ENCODE assay signal across 10 cellular contexts in the genomic region with DNA sequence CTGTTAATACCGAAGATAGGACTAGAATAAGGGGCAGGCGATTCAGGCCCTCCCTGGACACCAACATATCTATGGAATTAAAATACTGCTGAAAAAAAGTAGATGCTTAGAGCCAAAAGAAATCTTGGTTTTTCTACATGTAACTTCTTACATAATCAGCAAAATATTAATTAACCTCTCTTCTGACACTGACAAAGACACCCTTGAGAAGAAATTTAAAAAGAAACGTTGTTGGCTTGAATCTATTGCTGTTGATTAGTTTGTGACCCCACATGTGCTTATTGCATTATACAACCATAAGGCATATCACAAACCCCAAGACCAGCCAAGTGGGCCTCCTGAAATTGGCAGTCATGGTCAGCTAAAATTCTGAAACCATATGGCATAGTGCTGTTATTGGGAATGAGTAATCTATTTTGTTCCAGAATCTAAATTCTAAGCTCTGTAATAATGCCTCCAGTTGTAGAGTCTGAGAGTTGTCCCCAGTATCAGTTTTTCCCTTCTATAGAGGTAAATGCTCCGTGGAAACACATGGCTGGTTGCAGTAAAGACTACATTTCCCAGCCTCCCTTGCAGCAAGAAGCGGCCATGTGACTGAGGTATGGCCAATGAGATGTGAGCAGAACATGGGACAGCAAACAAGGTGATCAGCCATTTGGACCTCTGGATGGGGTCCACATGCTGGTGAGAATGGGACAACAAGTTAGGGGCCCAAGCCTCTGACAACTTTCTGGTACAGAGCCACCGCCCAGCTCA. TPM values are rescaled to one million over a fixed set of nuclear protein-coding genes. Genes with fewer than 3 reads are reported as not detected.
DNase-seq lines count a peak whose midpoint lies in the region; ATAC-seq and TF ChIP-seq lines count a peak whose summit lies in the region.
"Had no signal": no experiment of that assay in that cellular context is flagged by ENCODE, and none has a peak within 500 bp of the region (broad histone marks: within the 10 kb centered on the region; RNA-seq: fewer than 3 reads in every experiment).

No MANE protein-coding gene starts in this region.

- no peak overlapping the region for H3K4me3 ChIP-seq in lower lobe of right lung
- H3K4me3 ChIP-seq: BLaER1, SK-N-MC had no signal

- H3K27me3 ChIP-seq in lower lobe of right lung (ENCODE audit: low read depth), result no peaks in the 10 kb centered on the region
- H3K27me3 ChIP-seq: BLaER1 had no signal

- peaks cover 33% of the 10 kb centered on the region for H3K4me1 ChIP-seq in lower lobe of right lung

- no peak for TF ChIP-seq CTCF in lower lobe of right lung (IDR thresholded peaks at IDR 0.05)

- no peaks in the 10 kb centered on the region for H3K9me3 ChIP-seq in lower lobe of right lung
- H3K9me3 ChIP-seq: BLaER1 had no signal

- no peaks in the 10 kb centered on the region for H3K36me3 Mint-ChIP-seq in activated naive CD8-positive, alpha-beta T cell treated with anti-CD3 and anti-CD28 coated beads, Interleukin-2, amount 50 U/mL, for 24 hours (ENCODE audit: low read depth)

- H3K4me3 Mint-ChIP-seq in activated naive CD8-positive, alpha-beta T cell treated with anti-CD3 and anti-CD28 coated beads, Interleukin-2, amount 50 U/mL, for 24 hours, result no peak overlapping the region

- H3K27me3 Mint-ChIP-seq in activated naive CD8-positive, alpha-beta T cell treated with anti-CD3 and anti-CD28 coated beads, Interleukin-2, amount 50 U/mL, for 24 hours, result no peaks in the 10 kb centered on the region

- no peaks in the 10 kb centered on the region for H3K9me3 Mint-ChIP-seq in activated naive CD8-positive, alpha-beta T cell treated with anti-CD3 and anti-CD28 coated beads, Interleukin-2, amount 50 U/mL, for 24 hours

- H3K36me3 ChIP-seq in lower lobe of right lung, result no peaks in the 10 kb centered on the region
- H3K36me3 ChIP-seq: BLaER1 had no signal

- peak; percentile 64 for ATAC-seq in activated naive CD8-positive, alpha-beta T cell treated with anti-CD3 and anti-CD28 coated beads, Interleukin-2, amount 50 U/mL, for 24 hours
- peak in 1 of 2 donors; percentile 37 for ATAC-seq in lower lobe of right lung

- no peak overlapping the region for H3K27ac Mint-ChIP-seq in activated naive CD8-positive, alpha-beta T cell treated with anti-CD3 and anti-CD28 coated beads, Interleukin-2, amount 50 U/mL, for 24 hours

- peaks cover 14% of the 10 kb centered on the region for H3K4me1 Mint-ChIP-seq in activated naive CD8-positive, alpha-beta T cell treated with anti-CD3 and anti-CD28 coated beads, Interleukin-2, amount 50 U/mL, for 24 hours

- intact Hi-C loops in lower lobe of right lung (cut with DNase I), result no loop called here

- H3K27ac ChIP-seq in lower lobe of right lung, result no peak overlapping the region
- H3K27ac ChIP-seq: BLaER1, SK-N-MC had no signal

- peak; percentile 73 for DNase-seq in SIG-M5 treated with dmso at 0.1 percent for 504 hours (lab: John Stamatoyannopoulos, UW; ENCODE audit: unreplicated experiment)
- DNase-seq in SIG-M5 (lab: John Stamatoyannopoulos, UW), result no peak
- DNase-seq in NCI-H460 (ENCODE audit: extremely low read depth, low read depth), result peak; percentile 65
- DNase-seq in activated naive CD8-positive, alpha-beta T cell treated with anti-CD3 and anti-CD28 coated beads, Interleukin-2, amount 50 U/mL, for 24 hours, result no peak
- DNase-seq in lower lobe of right lung, result peak; percentile 52
- no peak for DNase-seq in cerebellar nuclear complex (lab: John Stamatoyannopoulos, UW)
- DNase-seq in NCI-H510A treated with DMSO at 0.1 percent for 48 hours (lab: John Stamatoyannopoulos, UW), result no peak
- DNase-seq in epidermal melanocyte (ENCODE audit: insufficient read length, low spot score), result no peak

RNA-seq across cellular contexts. Expression of a gene that starts 42.4 kb away (rescaled TPM):
- total RNA-seq in NCI-H460 (2014; rRNA removed; shearing (Covaris generic)), result 24.6 and 26.5 TPM in 2 replicates
- polyA plus RNA-seq in NCI-H460 (2014; cell fraction: nucleus; rRNA removed), result 22.5 and 23.1 TPM in 2 replicates
- total RNA-seq in lower lobe of right lung, result 78.2 TPM

Comparison
In these comparisons a context has a peak if more than half of its experiments do, and no peak if none do; other contexts are left out.
1. DNase-seq: peak in SIG-M5 treated with dmso at 0.1 percent for 504 hours (single experiment), NCI-H460 (single experiment) and lower lobe of right lung (single experiment); none in SIG-M5 (single experiment), activated naive CD8-positive, alpha-beta T cell treated with anti-CD3 and anti-CD28 coated beads, Interleukin-2, amount 50 U/mL, for 24 hours (single experiment), cerebellar nuclear complex (0 of 2), NCI-H510A treated with DMSO at 0.1 percent for 48 hours (single experiment) and epidermal melanocyte (single experiment).